In genomic region chr1:33137800-33138199, GRCh38 we compare ENCODE assay signal across 8 cellular contexts. TPM values are rescaled to one million over a fixed set of nuclear protein-coding genes. Genes with fewer than 3 reads are reported as not detected.
A peak's percentile ranks its signal among the peaks of the same experiment; 100 is the strongest.
DNase-seq lines count a peak whose midpoint lies in the region; ATAC-seq and TF ChIP-seq lines count a peak whose summit lies in the region.

No MANE protein-coding gene starts in this region.

- H3K27me3 ChIP-seq in brain microvascular endothelial cell (replicated peaks) (no peaks in the 10 kb centered on the region), right lobe of liver (no peaks in the 10 kb centered on the region), upper lobe of right lung (no peaks in the 10 kb centered on the region)

- no peak overlapping the region for H3K27ac ChIP-seq in brain microvascular endothelial cell
- no peak overlapping the region for H3K27ac ChIP-seq in right lobe of liver
- H3K27ac ChIP-seq in upper lobe of right lung, result no peak overlapping the region

- H3K36me3 ChIP-seq in brain microvascular endothelial cell (replicated peaks), result peaks cover 2% of the 10 kb centered on the region
- no peaks in the 10 kb centered on the region for H3K36me3 ChIP-seq in right lobe of liver
- H3K36me3 ChIP-seq in upper lobe of right lung, result no peaks in the 10 kb centered on the region

- no peak overlapping the region for H3K4me3 ChIP-seq in brain microvascular endothelial cell (ENCODE audit: low read depth, low read length)
- H3K4me3 ChIP-seq in right lobe of liver, result no peak overlapping the region
- H3K4me3 ChIP-seq in upper lobe of right lung, result no peak overlapping the region

- TF ChIP-seq CTCF in GM12873 (IDR thresholded peaks at IDR 0.05; ENCODE audit: insufficient read depth, low read depth, low read length, missing control alignments) (peak; percentile 56), brain microvascular endothelial cell (IDR thresholded peaks at IDR 0.05; ENCODE audit: low read depth, low read length, missing control alignments) (peak; percentile 85), right lobe of liver (IDR thresholded peaks at IDR 0.05) (peak; percentile 15 to 42 (median 38)), upper lobe of right lung (IDR thresholded peaks at IDR 0.05) (peak; percentile 39)

- DNase-seq in OCI-M1 (lab: John Stamatoyannopoulos, UW), result peak; percentile 13
- DNase-seq in brain microvascular endothelial cell, result no peak
- no peak for DNase-seq in right lobe of liver
- no peak for DNase-seq in upper lobe of right lung
- no peak for DNase-seq in NCI-H187 (lab: John Stamatoyannopoulos, UW)
- DNase-seq in NCI-H146 (lab: John Stamatoyannopoulos, UW), result no peak
- DNase-seq in NCI-H2196 treated with DMSO at 0.1 percent for 48 hours (lab: John Stamatoyannopoulos, UW; ENCODE audit: unreplicated experiment), result no peak

- ATAC-seq in right lobe of liver (peak in 1 of 4 donors; percentile 26), upper lobe of right lung (peak; percentile 44)

- H3K4me1 ChIP-seq in right lobe of liver (no peaks in the 10 kb centered on the region), upper lobe of right lung (peaks cover 5% of the 10 kb centered on the region)

- intact Hi-C loops in right lobe of liver (cut with DNase I), result no loop called here
- intact Hi-C loops in upper lobe of right lung (cut with DNase I), result no loop called here

- 47% methylated on average over 6 of the region's 8 CpGs for WGBS in right lobe of liver (ENCODE audit: insufficient coverage, low coverage, low lambda C conversion rate, missing lambda C conversion rate)

- no peak for TF ChIP-seq POLR2A in right lobe of liver (IDR thresholded peaks at IDR 0.05)

- H3K9me3 ChIP-seq in right lobe of liver, result no peaks in the 10 kb centered on the region
- no peaks in the 10 kb centered on the region for H3K9me3 ChIP-seq in upper lobe of right lung

- in situ Hi-C loops in brain microvascular endothelial cell (cut with HindIII; ENCODE audit: low pct_ligation_motif_present, low sequenced_read_pairs), result no loop called here

RNA-seq across cellular contexts. Expression of gene TRIM62, which starts 44.0 kb away (rescaled TPM):
- total RNA-seq in right lobe of liver, result 1 to 10 TPM; 1.1 to 2.4 (median 1.7) TPM
- 4.5 TPM for total RNA-seq in upper lobe of right lung

RNA-seq across cellular contexts. Expression of gene AZIN2, which starts 56.8 kb away (rescaled TPM):
- 1 to 10 TPM in 2 of 6 experiments, under 1 TPM in 4; 0.62 to 1.2 (median 0.85) TPM for total RNA-seq in right lobe of liver
- total RNA-seq in upper lobe of right lung, result 2.3 TPM
